ENCODE assay signal across 8 cellular contexts in genomic region chr21:39313457-39314154, GRCh38. TPM values are rescaled to one million over a fixed set of nuclear protein-coding genes. Genes with fewer than 3 reads are reported as not detected.
DNase-seq lines count a peak whose midpoint lies in the region; ATAC-seq, FAIRE-seq and TF ChIP-seq lines count a peak whose summit lies in the region.

BRWD1 (minus strand) TSS chr21:39313632; CDS start chr21:39313491, 141 bp downstream.

- H3K9me3 Mint-ChIP-seq in central memory CD8-positive, alpha-beta T cell, result no peaks in the 10 kb centered on the region

- H3K4me1 ChIP-seq in A549, result peaks cover 17% of the 10 kb centered on the region; the same call in 2 of the 3 replicates

- DNase-seq in A549 (ENCODE audit: low read depth in 1 of 2, low spot score in 1 of 2) (peak; percentile 40 to 90), NCI-H226 (peak; percentile 71), kidney epithelial cell (ENCODE audit: low read depth) (peak; percentile 5)
- peak; percentile 74 to 75 for DNase-seq in central memory CD8-positive, alpha-beta T cell (ENCODE audit: low spot score in 2 of 2)
- peak; percentile 82 for DNase-seq in stimulated activated CD4-positive, alpha-beta T cell treated with anti-CD3 and anti-CD28 coated beads, Interleukin-15, amount 100 ng/mL, for 24 hours

- no peaks in the 10 kb centered on the region for H3K27me3 Mint-ChIP-seq in central memory CD8-positive, alpha-beta T cell

- H3K9me3 ChIP-seq in A549, result no peaks in the 10 kb centered on the region

- TF ChIP-seq POLR2A in A549 (IDR thresholded peaks at IDR 0.05; ENCODE audit: low read length), result peak; percentile 72

- TF ChIP-seq CTCF in A549 (IDR thresholded peaks at IDR 0.05) (0 out of 3 replicates have a peak, but pooled peaks have one; percentile 14), kidney epithelial cell (IDR thresholded peaks at IDR 0.05; ENCODE audit: insufficient read depth, low read length, poor library complexity, severe bottlenecking) (peak; percentile 2)

- H3K36me3 ChIP-seq in kidney epithelial cell (ENCODE audit: control insufficient read depth, insufficient read depth, low read length), result no peaks in the 10 kb centered on the region

- H3K4me3 ChIP-seq in A549, result peak within 1 kb of the TSS; percentile 86
- H3K4me3 ChIP-seq in kidney epithelial cell (ENCODE audit: low read depth, low read length), result peak within 1 kb of the TSS; percentile 58

- no peak for TF ChIP-seq EP300 in A549 (IDR thresholded peaks at IDR 0.05)

- peaks cover 45% of the 10 kb centered on the region for H3K36me3 Mint-ChIP-seq in central memory CD8-positive, alpha-beta T cell (ENCODE audit: insufficient read depth)

- CTCF ChIA-PET in A549 (lab: Yijun Ruan, JAX), result interaction anchor here (0.6 to 2.2 kb wide), 5 partner anchors 18 to 74 kb away, joined by 3 to 6 read pairs (median 3); no protein-coding TSS in a partner anchor

- no CpG with 5 or more reads among the region's 101 CpGs for WGBS in A549 (ENCODE audit: missing lambda C conversion rate)

- peak within 1 kb of the TSS; percentile 85 for H3K4me2 ChIP-seq in A549

- H3K4me1 Mint-ChIP-seq in central memory CD8-positive, alpha-beta T cell, result peaks cover 42% of the 10 kb centered on the region

- POLR2A ChIA-PET in A549 (lab: Yijun Ruan, JAX), result interaction anchor here (0.6 to 1.4 kb wide), 8 partner anchors 11 to 74 kb away, joined by 3 to 4 read pairs (median 4); partner anchors contain the start of gene HMGN1

- H3K27me3 ChIP-seq in kidney epithelial cell (ENCODE audit: control insufficient read depth, insufficient read depth, low read length), result no peaks in the 10 kb centered on the region

- no peak for FAIRE-seq in A549 (lab: Jason Lieb, UNC)

- H3K4me3 Mint-ChIP-seq in central memory CD8-positive, alpha-beta T cell, result peak within 1 kb of the TSS; percentile 83

- TF ChIP-seq RAD21 in A549 (conservative IDR thresholded peaks at IDR 0.05 in 1 of 2, IDR thresholded peaks at IDR 0.05 in 1 of 2), result peak in 1 of 2 experiments; percentile 20; a peak in 1 of 5 replicates

- H3K27ac Mint-ChIP-seq in central memory CD8-positive, alpha-beta T cell (ENCODE audit: low read depth), result peak within 1 kb of the TSS; percentile 95

- ATAC-seq in A549 (peak; percentile 74 to 81), GM18511 (IDR thresholded peaks at IDR 0.05; ENCODE audit: unreplicated experiment) (peak; percentile 53), HG03064 (IDR thresholded peaks at IDR 0.05; ENCODE audit: low read depth, unreplicated experiment) (peak; percentile 51)
- peak; percentile 39 to 46 for ATAC-seq in activated CD4-positive, CD25-positive, alpha-beta regulatory T cell treated with anti-CD3 and anti-CD28 coated beads, Interleukin-2, amount 50 U/mL, for 24 hours
- ATAC-seq in central memory CD8-positive, alpha-beta T cell (replicated peaks; ENCODE audit: extremely low read depth, poor library complexity, severe bottlenecking), result peak; percentile 47

- H3K27ac ChIP-seq in A549, result peak within 1 kb of the TSS; percentile 98 to 99

TF ChIP-seq in A549, 52 proteins besides CTCF, POLR2A, EP300 and RAD21 (continues in another document):
- TF ChIP-seq JUNB (IDR thresholded peaks at IDR 0.05), result no peak
- no peak for TF ChIP-seq CBX2 (IDR thresholded peaks at IDR 0.05; ENCODE audit: borderline replicate concordance, low read depth)
- peak; percentile 27; the same call in 1 of the 2 replicates for TF ChIP-seq TP53 (CRISPR knock-in tag; IDR thresholded peaks at IDR 0.05)
- no peak for TF ChIP-seq MAFK (IDR thresholded peaks at IDR 0.05; ENCODE audit: partially characterized antibody)
- peak; percentile 2; the same call in 1 of the 3 replicates for TF ChIP-seq SMC3 (IDR thresholded peaks at IDR 0.05)
- peak; percentile 88 for TF ChIP-seq CHD2 (IDR thresholded peaks at IDR 0.05; ENCODE audit: low read length, partially characterized antibody)
- no peak for TF ChIP-seq EHMT2 (IDR thresholded peaks at IDR 0.05; ENCODE audit: low read depth)
- TF ChIP-seq USF2 (IDR thresholded peaks at IDR 0.05), result no peak
- peak; percentile 83 to 92 for TF ChIP-seq JUN (IDR thresholded peaks at IDR 0.05)
- TF ChIP-seq ATOH8 (CRISPR knock-in tag; IDR thresholded peaks at IDR 0.05; ENCODE audit: low read depth), result 0 out of 2 replicates have a peak, but pooled peaks have one; percentile 40
- peak; percentile 93 for TF ChIP-seq PBX3 (IDR thresholded peaks at IDR 0.05)
- peak; percentile 98 for TF ChIP-seq MAX (IDR thresholded peaks at IDR 0.05)
- TF ChIP-seq HMGXB4 (CRISPR knock-in tag; IDR thresholded peaks at IDR 0.05; ENCODE audit: borderline replicate concordance), result peak; percentile 96; the same call in 1 of the 2 replicates
- no peak for TF ChIP-seq TFCP2L1 (CRISPR knock-in tag; IDR thresholded peaks at IDR 0.05)
- TF ChIP-seq RARB (CRISPR knock-in tag; IDR thresholded peaks at IDR 0.05), result no peak
- TF ChIP-seq FOXS1 (CRISPR knock-in tag; IDR thresholded peaks at IDR 0.05), result no peak; the same call in 1 of the 2 replicates
- no peak for TF ChIP-seq KDM5A (IDR thresholded peaks at IDR 0.05)
- no peak for TF ChIP-seq ZNF302 (CRISPR knock-in tag; IDR thresholded peaks at IDR 0.05)
- TF ChIP-seq CEBPB (IDR thresholded peaks at IDR 0.05), result no peak
- TF ChIP-seq POLR2AphosphoS2 (conservative IDR thresholded peaks at IDR 0.05; ENCODE audit: low read length), result no peak
- TF ChIP-seq NPAS2 (CRISPR knock-in tag; IDR thresholded peaks at IDR 0.05; ENCODE audit: borderline replicate concordance), result no peak

RNA-seq across cellular contexts. Expression of gene BRWD1, which starts in this region (rescaled TPM):
- polyA plus RNA-seq in A549 (2011; rRNA removed), result 15.0 and 22.2 TPM in 2 replicates
- polyA plus RNA-seq in A549 (2012; cell fraction: cytosol; rRNA removed), result 4.7 and 5.0 TPM in 2 replicates
- polyA plus RNA-seq in A549 (2012; cell fraction: nucleus; rRNA removed), result 2.7 and 3.7 TPM in 2 replicates
- polyA plus RNA-seq in A549 (2017; fragmentation: RNase III; extraction: RNeasy Plus Mini Kit Qiagen cat#74134 plus additional on column Dnase treatment), result 6.4 to 6.9 TPM (median 6.6 TPM) in 3 replicates
- 23.7 and 26.5 TPM in 2 replicates for polyA minus RNA-seq in A549 (2011; rRNA and poly(A)+ RNA removed)
- 20.3 and 26.3 TPM in 2 replicates for total RNA-seq in kidney epithelial cell

Comparison
In these comparisons a context has a peak if more than half of its experiments do, and no peak if none do; other contexts are left out.
1. Peak in every context shown above with its lines: DNase-seq, ATAC-seq, H3K4me3 ChIP-seq and H3K27ac ChIP-seq.
2. DNase-seq: peak in every context shown above with its lines; median percentile 82 in stimulated activated CD4-positive, alpha-beta T cell treated with anti-CD3 and anti-CD28 coated beads, Interleukin-15, amount 100 ng/mL, for 24 hours; 74 in central memory CD8-positive, alpha-beta T cell; 71 in NCI-H226; 65 in A549; 5 in kidney epithelial cell.